8 cellular contexts compared by ENCODE assay signal in the genomic region with DNA sequence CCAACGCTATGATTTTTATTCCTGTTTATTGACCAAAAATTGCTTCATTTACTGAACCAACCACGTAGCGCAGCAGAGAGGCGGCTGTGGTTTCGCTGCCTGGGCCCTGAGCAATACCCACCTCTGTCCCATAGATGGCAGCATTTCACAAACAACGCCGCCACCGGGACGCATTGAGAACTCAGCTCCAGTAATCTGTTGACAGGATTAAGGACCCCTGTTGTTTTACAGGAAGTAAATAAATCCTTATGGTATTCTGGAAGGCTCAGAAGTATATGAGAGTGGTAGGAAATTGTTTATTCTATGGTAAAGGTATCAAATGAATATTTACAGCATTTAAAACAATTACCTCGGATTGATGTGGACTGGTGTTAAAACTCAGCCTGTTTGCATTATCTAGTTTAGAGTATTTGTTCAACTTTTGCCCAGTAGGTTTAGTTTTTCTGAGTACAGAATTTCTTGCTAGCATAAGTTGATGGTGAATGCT.
DNase-seq lines count a peak whose midpoint lies in the region; ATAC-seq and TF ChIP-seq lines count a peak whose summit lies in the region.

No MANE protein-coding gene starts in this region.

- no peaks in the 10 kb centered on the region for H3K27me3 ChIP-seq in lower lobe of right lung (ENCODE audit: low read depth)

- no peaks in the 10 kb centered on the region for H3K4me1 Mint-ChIP-seq in activated CD4-positive, alpha-beta T cell treated with anti-CD3 and anti-CD28 coated beads for 36 hours

- POLR2A ChIA-PET in activated CD4-positive, alpha-beta T cell treated with anti-CD3 and anti-CD28 coated beads for 36 hours (lab: Charles Lee) = no interaction called here

- no peak overlapping the region for H3K27ac Mint-ChIP-seq in activated CD4-positive, alpha-beta T cell treated with anti-CD3 and anti-CD28 coated beads for 36 hours

- intact Hi-C loops in activated CD4-positive, alpha-beta T cell treated with anti-CD3 and anti-CD28 coated beads for 36 hours (cut with DNase I, micrococcal nuclease) = loop anchor here (1.0 to 5.0 kb wide), 4 partner anchors 430 to 1454 kb away; no protein-coding TSS in a partner anchor
- intact Hi-C loops in lower lobe of right lung (cut with DNase I) = no loop called here

- no peak overlapping the region for H3K4me3 Mint-ChIP-seq in activated CD4-positive, alpha-beta T cell treated with anti-CD3 and anti-CD28 coated beads for 36 hours

- H3K4me3 ChIP-seq in lower lobe of right lung = no peak overlapping the region

- peak; percentile 95 for ATAC-seq in GM19324 (IDR thresholded peaks at IDR 0.05; ENCODE audit: low FRiP score, unreplicated experiment)
- ATAC-seq in HG03342 (IDR thresholded peaks at IDR 0.05; ENCODE audit: unreplicated experiment) = peak; percentile 100
- peak; percentile 75 for ATAC-seq in activated CD4-positive, alpha-beta T cell treated with anti-CD3 and anti-CD28 coated beads for 36 hours
- ATAC-seq in lower lobe of right lung = peak; percentile 88 to 89

- H3K4me1 ChIP-seq in lower lobe of right lung = no peaks in the 10 kb centered on the region

- H3K9me3 ChIP-seq in lower lobe of right lung = no peaks in the 10 kb centered on the region

- CTCF ChIA-PET in activated CD4-positive, alpha-beta T cell treated with anti-CD3 and anti-CD28 coated beads for 36 hours (lab: Charles Lee) = interaction anchor here (0.6 to 1.9 kb wide), 12 partner anchors 9 to 1482 kb away, joined by 3 to 9 read pairs (median 3); no protein-coding TSS in a partner anchor

- DNase-seq in CD1c-positive myeloid dendritic cell (ENCODE audit: extremely low spot score) = peak; percentile 62
- peak; percentile 72 for DNase-seq in NCI-H460 (ENCODE audit: extremely low read depth, low read depth)
- DNase-seq in activated CD4-positive, alpha-beta T cell treated with anti-CD3 and anti-CD28 coated beads for 36 hours = peak; percentile 77
- peak; percentile 18 to 53 for DNase-seq in dermis microvascular lymphatic vessel endothelial cell (ENCODE audit: low read depth in 2 of 2)
- peak; percentile 60 for DNase-seq in lower lobe of right lung
- peak; percentile 1 for DNase-seq in stimulated activated CD8-positive, alpha-beta memory T cell treated with anti-CD3 and anti-CD28 coated beads, Interleukin-12 subunit alpha, Interleukin-12 subunit beta, amount 100 ng/mL, for 4 hours (ENCODE audit: low read depth)

- H3K36me3 ChIP-seq in lower lobe of right lung = no peaks in the 10 kb centered on the region

- peaks cover 23% of the 10 kb centered on the region for H3K27me3 Mint-ChIP-seq in activated CD4-positive, alpha-beta T cell treated with anti-CD3 and anti-CD28 coated beads for 36 hours

- no peaks in the 10 kb centered on the region for H3K9me3 Mint-ChIP-seq in activated CD4-positive, alpha-beta T cell treated with anti-CD3 and anti-CD28 coated beads for 36 hours (ENCODE audit: low read depth)

- no peak overlapping the region for H3K27ac ChIP-seq in lower lobe of right lung

- peak; percentile 94 for TF ChIP-seq CTCF in lower lobe of right lung (IDR thresholded peaks at IDR 0.05)

- no peaks in the 10 kb centered on the region for H3K36me3 Mint-ChIP-seq in activated CD4-positive, alpha-beta T cell treated with anti-CD3 and anti-CD28 coated beads for 36 hours (ENCODE audit: low read depth)

Comparison
In these comparisons a context has a peak if more than half of its experiments do, and no peak if none do; other contexts are left out.
1. DNase-seq: peak in every context shown above with its lines; median percentile 77 in activated CD4-positive, alpha-beta T cell treated with anti-CD3 and anti-CD28 coated beads for 36 hours; 72 in NCI-H460; 62 in CD1c-positive myeloid dendritic cell; 60 in lower lobe of right lung; 36 in dermis microvascular lymphatic vessel endothelial cell; 1 in stimulated activated CD8-positive, alpha-beta memory T cell treated with anti-CD3 and anti-CD28 coated beads, Interleukin-12 subunit alpha, Interleukin-12 subunit beta, amount 100 ng/mL, for 4 hours.